In genomic region chr18:7822435-7823425, GRCh38 we compare ENCODE assay signal across 10 cellular contexts.
A peak's percentile ranks its signal among the peaks of the same experiment; 100 is the strongest.
DNase-seq lines count a peak whose midpoint lies in the region; FAIRE-seq and TF ChIP-seq lines count a peak whose summit lies in the region.
"Had no signal": no experiment of that assay in that cellular context is flagged by ENCODE, and none has a peak within 500 bp of the region (broad histone marks: within the 10 kb centered on the region; RNA-seq: fewer than 3 reads in every experiment).

No MANE protein-coding gene starts in this region.

- H3K4me3 ChIP-seq in GM08714 (ENCODE audit: low read length), result peak overlapping the region; percentile 10; the same call in 1 of the 2 replicates
- no peak overlapping the region for H3K4me3 ChIP-seq in endothelial cell of umbilical vein (replicated peaks in 1 of 3; ENCODE audit: insufficient read depth in 1 of 3, low read depth in 1 of 3, low read length in 3 of 3)
- peak overlapping the region; percentile 61 for H3K4me3 ChIP-seq in osteoblast (ENCODE audit: insufficient read depth, low read length)
- H3K4me3 ChIP-seq in stomach, result no peak overlapping the region
- H3K4me3 ChIP-seq: testis had no signal

- POLR2A ChIA-PET in endothelial cell of umbilical vein (lab: Charles Lee), result no interaction called here

- H3K27me3 ChIP-seq in endothelial cell of umbilical vein (ENCODE audit: control insufficient read depth in 2 of 2, insufficient read depth in 2 of 2, low read length in 2 of 2), result no peaks in the 10 kb centered on the region
- H3K27me3 ChIP-seq in osteoblast (ENCODE audit: insufficient read depth, low read length), result no peaks in the 10 kb centered on the region
- H3K27me3 ChIP-seq in stomach, result no peaks in the 10 kb centered on the region
- H3K27me3 ChIP-seq: testis had no signal

- H3K79me2 ChIP-seq in endothelial cell of umbilical vein (ENCODE audit: control insufficient read depth, insufficient read depth, low read length), result no peaks in the 10 kb centered on the region
- no peaks in the 10 kb centered on the region for H3K79me2 ChIP-seq in osteoblast (ENCODE audit: insufficient read depth, low read length)

- H3K27ac ChIP-seq in endothelial cell of umbilical vein (ENCODE audit: insufficient read depth, low read depth, low read length), result no peak overlapping the region
- H3K27ac ChIP-seq in osteoblast (ENCODE audit: low read depth, low read length), result peak overlapping the region; percentile 29
- peak overlapping the region in 2 of 5 donors; percentile 9 to 27 for H3K27ac ChIP-seq in stomach
- H3K27ac ChIP-seq: testis had no signal

- no peaks in the 10 kb centered on the region for H3K9me1 ChIP-seq in endothelial cell of umbilical vein (replicated peaks; ENCODE audit: control insufficient read depth, extremely low read depth, insufficient read depth, low read length)

- TF ChIP-seq CTCF in endothelial cell of umbilical vein (IDR thresholded peaks at IDR 0.05; ENCODE audit: extremely low read depth in 1 of 2, insufficient read depth in 1 of 2, low read depth in 1 of 2, low read length in 2 of 2) (no peak), osteoblast (IDR thresholded peaks at IDR 0.05; ENCODE audit: extremely low read depth, low read depth, low read length) (no peak), stomach (IDR thresholded peaks at IDR 0.05) (no peak), GM13976 (IDR thresholded peaks at IDR 0.05; ENCODE audit: borderline replicate concordance, control extremely low read depth, extremely low read depth, insufficient read depth, missing control alignments) (no peak)

- DNase-seq in NCI-H146 treated with DMSO at 0.1 percent for 48 hours (lab: John Stamatoyannopoulos, UW; ENCODE audit: unreplicated experiment), result peak; percentile 86
- peak; percentile 61 for DNase-seq in endothelial cell of umbilical vein (ENCODE audit: low read depth, low spot score)
- peak; percentile 31 for DNase-seq in osteoblast (ENCODE audit: insufficient read length, low spot score, missing footprints)
- DNase-seq in stomach, result no peak
- no peak for DNase-seq in NCI-H187 (lab: John Stamatoyannopoulos, UW)
- no peak for DNase-seq in mucosa of gallbladder (ENCODE audit: low spot score)
- DNase-seq in GM13976 (ENCODE audit: low spot score), result no peak
- DNase-seq: NCI-H1092 treated with DMSO at 0.1 percent for 48 hours, testis had no signal

- no peaks in the 10 kb centered on the region for H3K36me3 ChIP-seq in endothelial cell of umbilical vein (ENCODE audit: control insufficient read depth in 2 of 2, extremely low read depth in 1 of 2, insufficient read depth in 2 of 2, low read length in 2 of 2)
- no peaks in the 10 kb centered on the region for H3K36me3 ChIP-seq in osteoblast (ENCODE audit: insufficient read depth, low read length)
- no peaks in the 10 kb centered on the region for H3K36me3 ChIP-seq in stomach

- CTCF ChIA-PET in endothelial cell of umbilical vein (lab: Charles Lee), result interaction anchor here (0.7 kb wide), 1 partner anchor 550 kb away, joined by 3 read pairs; no protein-coding TSS in a partner anchor

- intact Hi-C loops in endothelial cell of umbilical vein (cut with micrococcal nuclease), result no loop called here
- intact Hi-C loops in stomach (cut with DNase I; ENCODE audit: low total_unique reads), result no loop called here

- H3K4me2 ChIP-seq in endothelial cell of umbilical vein (ENCODE audit: insufficient read depth, low read length) (peak overlapping the region; percentile 45), osteoblast (ENCODE audit: insufficient read depth, low read length) (peak overlapping the region; percentile 83)

- TF ChIP-seq EP300 in stomach (IDR thresholded peaks at IDR 0.05), result no peak

- TF ChIP-seq POLR2A in endothelial cell of umbilical vein (IDR thresholded peaks at IDR 0.05; ENCODE audit: low read depth, low read length), result no peak
- TF ChIP-seq POLR2A in stomach (IDR thresholded peaks at IDR 0.05), result no peak

- in situ Hi-C loops in GM13976 (cut with MboI; ENCODE audit: low sequenced_read_pairs, unreplicated experiment), result no loop called here

- H2AFZ ChIP-seq in endothelial cell of umbilical vein (ENCODE audit: low read depth, low read length), result peak overlapping the region; percentile 16
- peak overlapping the region; percentile 82 for H2AFZ ChIP-seq in osteoblast (ENCODE audit: low read length)

- H4K20me1 ChIP-seq in endothelial cell of umbilical vein (replicated peaks; ENCODE audit: control insufficient read depth, extremely low read depth, insufficient read depth, low read length) (no peaks in the 10 kb centered on the region), osteoblast (ENCODE audit: insufficient read depth, low read length) (no peaks in the 10 kb centered on the region)

- H3K9ac ChIP-seq in endothelial cell of umbilical vein (replicated peaks; ENCODE audit: extremely low read depth, insufficient read depth, low read length), result no peak overlapping the region

- dilution Hi-C loops in endothelial cell of umbilical vein (cut with MboI; ENCODE audit: extremely low pct_ligation_motif_present, low sequenced_read_pairs), result no loop called here

- peaks cover 3% of the 10 kb centered on the region for H3K4me1 ChIP-seq in endothelial cell of umbilical vein (ENCODE audit: control insufficient read depth, extremely low read depth, insufficient read depth, low read length)
- peaks cover 5% of the 10 kb centered on the region for H3K4me1 ChIP-seq in osteoblast (ENCODE audit: insufficient read depth, low read length)
- H3K4me1 ChIP-seq in stomach, result peaks cover 0 to 20% (median 10%) of the 10 kb centered on the region in 4 donors

- FAIRE-seq in endothelial cell of umbilical vein (lab: Jason Lieb, UNC), result peak; percentile 62

- H3K9me3 ChIP-seq in endothelial cell of umbilical vein (replicated peaks; ENCODE audit: control insufficient read depth, insufficient read depth, low read length) (no peaks in the 10 kb centered on the region), osteoblast (ENCODE audit: low read depth, low read length) (no peaks in the 10 kb centered on the region), stomach (no peaks in the 10 kb centered on the region)
- H3K9me3 ChIP-seq: testis had no signal

- WGBS in stomach, 5 donors, result 52 to 62% (median 60%) methylated on average over 10 of the region's 10 CpGs

- no TSS peak for BruUV-seq in endothelial cell of umbilical vein (replicated peaks; lab: Mats Ljungman, UMichigan)

TF ChIP-seq in endothelial cell of umbilical vein, 7 proteins besides CTCF, POLR2A, EP300 and RAD21:
- TF ChIP-seq MYC (IDR thresholded peaks at IDR 0.05; ENCODE audit: low read depth, low read length) (no peak), POLR2AphosphoS5 (IDR thresholded peaks at IDR 0.05; ENCODE audit: insufficient read depth, low read depth, low read length) (no peak), GATA2 (IDR thresholded peaks at IDR 0.05; ENCODE audit: insufficient read depth, insufficient read length, low read depth, low read length) (no peak), MAX (IDR thresholded peaks at IDR 0.05; ENCODE audit: insufficient read depth, insufficient read length) (no peak), JUN (IDR thresholded peaks at IDR 0.05; ENCODE audit: borderline replicate concordance, insufficient read depth, insufficient read length, low read depth) (no peak), FOS (IDR thresholded peaks at IDR 0.05; ENCODE audit: borderline replicate concordance, insufficient read depth, low read length) (no peak), EZH2 (IDR thresholded peaks at IDR 0.05; ENCODE audit: borderline replicate concordance, low read depth, low read length, severe bottlenecking) (no peak)

Comparison
In these comparisons a context has a peak if more than half of its experiments do, and no peak if none do; other contexts are left out.
1. H3K4me3 ChIP-seq: peak in GM08714 (single experiment) and osteoblast (single experiment); none in endothelial cell of umbilical vein (0 of 3) and stomach (0 of 4).
2. DNase-seq: peak in NCI-H146 treated with DMSO at 0.1 percent for 48 hours (single experiment), endothelial cell of umbilical vein (single experiment) and osteoblast (single experiment); none in stomach (single experiment), NCI-H187 (0 of 2), mucosa of gallbladder (single experiment) and GM13976 (single experiment).